In the genomic region with DNA sequence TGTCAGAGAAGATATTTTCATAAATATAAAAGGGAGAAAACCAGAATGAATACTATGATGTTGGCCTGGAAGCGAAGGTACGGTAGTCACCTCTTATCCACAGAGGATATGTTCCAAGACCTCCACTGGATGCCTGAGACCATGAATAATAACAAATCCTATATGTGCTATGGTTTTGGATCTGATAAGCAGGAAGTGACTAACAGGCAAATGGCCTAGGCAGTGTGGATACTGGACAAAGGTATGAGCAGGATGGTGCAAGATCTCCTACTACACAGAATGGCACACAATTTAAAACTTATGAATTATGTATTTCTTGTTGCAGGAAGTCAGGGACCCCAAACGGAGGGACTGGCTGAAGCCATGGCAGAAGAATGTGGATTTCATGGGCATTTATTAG, we compare ENCODE assay signal across 1 cellular context.
TF ChIP-seq lines count a peak whose summit lies in the region.

No MANE protein-coding gene starts in this region.

TF ChIP-seq in IMR-90, 13 proteins besides CTCF, POLR2A, EP300 and RAD21:
- TF ChIP-seq FOS (IDR thresholded peaks at IDR 0.05; ENCODE audit: low read depth, low read length), result 0 out of 2 replicates have a peak, but pooled peaks have one; percentile 35
- TF ChIP-seq CEBPB (IDR thresholded peaks at IDR 0.05; ENCODE audit: low read depth, low read length), result peak; percentile 90
- no peak for TF ChIP-seq MXI1 (IDR thresholded peaks at IDR 0.05; ENCODE audit: borderline replicate concordance, low read depth, low read length)
TF ChIP-seq in IMR-90: peak in this region for 2.
